25 cellular contexts compared by ENCODE assay signal in genomic region chr3:73812054-73812453, GRCh38.
A peak's percentile ranks its signal among the peaks of the same experiment; 100 is the strongest.
DNase-seq lines count a peak whose midpoint lies in the region; ATAC-seq, FAIRE-seq and TF ChIP-seq lines count a peak whose summit lies in the region.
"Had no signal": no experiment of that assay in that cellular context is flagged by ENCODE, and none has a peak within 500 bp of the region (broad histone marks: within the 10 kb centered on the region; RNA-seq: fewer than 3 reads in every experiment).

No MANE protein-coding gene starts in this region.

- CTCF ChIA-PET in A549 (lab: Yijun Ruan, JAX), result no interaction called here
- CTCF ChIA-PET in IMR-90 (lab: Yijun Ruan, JAX), result interaction anchor here (1.0 kb wide), 1 partner anchor 9 kb away, joined by 4 read pairs; no protein-coding TSS in a partner anchor
- CTCF ChIA-PET in K562 (lab: Yijun Ruan, JAX; ENCODE audit: low intra/inter-chr PET ratio), result no interaction called here

- H2AK5ac ChIP-seq in IMR-90 (ENCODE audit: low read depth, low read length), result no peak overlapping the region

- H3K4ac ChIP-seq in IMR-90 (ENCODE audit: low read depth, low read length), result no peak overlapping the region

- H3K4me1 ChIP-seq in A549 (no peaks in the 10 kb centered on the region), IMR-90 (ENCODE audit: control insufficient read depth, insufficient read depth, low read length) (no peaks in the 10 kb centered on the region), K562 (replicated peaks in 1 of 2; ENCODE audit: control insufficient read depth in 2 of 2, insufficient read depth in 2 of 2, low read length in 2 of 2) (no peaks in the 10 kb centered on the region)
- H3K4me1 ChIP-seq: BE2C, BLaER1 had no signal

- H3K4me2 ChIP-seq in A549 (no peak overlapping the region), IMR-90 (ENCODE audit: low read depth, low read length) (no peak overlapping the region), K562 (ENCODE audit: insufficient read depth, low read length) (no peak overlapping the region)
- H3K4me2 ChIP-seq: BLaER1 had no signal

- H3K27ac ChIP-seq in A549 (no peak overlapping the region), IMR-90 (ENCODE audit: insufficient read depth, low read length) (no peak overlapping the region), K562 (ENCODE audit: extremely low read depth, low read depth, low read length) (no peak overlapping the region)
- H3K27ac ChIP-seq: BLaER1 had no signal

- BruUV-seq in IMR-90 (replicated peaks; lab: Mats Ljungman, UMichigan), result no TSS peak
- BruUV-seq in K562 (replicated peaks; lab: Mats Ljungman, UMichigan), result no TSS peak

- H3K36me3 ChIP-seq in IMR-90 (ENCODE audit: control insufficient read depth, insufficient read depth, low read length) (no peaks in the 10 kb centered on the region), K562 (ENCODE audit: control insufficient read depth, insufficient read depth, low read length) (no peaks in the 10 kb centered on the region)
- H3K36me3 ChIP-seq: BE2C, BLaER1 had no signal

- H3K56ac ChIP-seq in IMR-90 (ENCODE audit: extremely low read depth, insufficient read depth, low read length), result no peak overlapping the region

- H4K5ac ChIP-seq in IMR-90 (ENCODE audit: low read depth, low read length), result no peak overlapping the region

- H3K9me1 ChIP-seq in IMR-90 (ENCODE audit: insufficient read depth, low read length), result no peaks in the 10 kb centered on the region
- H3K9me1 ChIP-seq in K562 (ENCODE audit: control insufficient read depth, insufficient read depth, low read length), result no peaks in the 10 kb centered on the region

- POLR2A ChIA-PET in A549 (lab: Yijun Ruan, JAX) (no interaction called here), IMR-90 (lab: Charles Lee; ENCODE audit: unreplicated experiment) (no interaction called here), K562 (lab: Yijun Ruan, JAX) (no interaction called here)

- ATAC-seq in A549 (no peak), IMR-90 (ENCODE audit: low read depth) (no peak), K562 (no peak)
- ATAC-seq: GM12878 had no signal

- DNase-seq in A549 (ENCODE audit: low read depth in 1 of 2, low spot score in 1 of 2), result no peak
- no peak for DNase-seq in IMR-90
- no peak for DNase-seq in K562 (ENCODE audit: extremely low read depth in 1 of 4, low spot score in 3 of 4)
- DNase-seq in NCI-H524 treated with DMSO at 0.1 percent for 48 hours (lab: John Stamatoyannopoulos, UW), result no peak
- DNase-seq in AG08395 (ENCODE audit: low spot score), result no peak
- DNase-seq in hippocampal formation (lab: John Stamatoyannopoulos, UW), result no peak
- DNase-seq: 8988T; BE2C; C1 segment of cervical spinal cord; CD4-positive, alpha-beta memory T cell; CD4-positive, CD25-positive, alpha-beta regulatory T cell; CD8-positive, alpha-beta memory T cell; COR-L47; DMS 273 treated with DMSO at 0.1 percent for 48 hours; DMS153; DMS53; DMS79; DND-41; EL; GDM1 had no signal

- H4K91ac ChIP-seq in IMR-90 (ENCODE audit: insufficient read depth, low read depth, low read length), result no peak overlapping the region

- H2BK20ac ChIP-seq in IMR-90 (ENCODE audit: low read depth, low read length), result no peak overlapping the region

- in situ Hi-C loops in IMR-90 (cut with MboI; ENCODE audit: low sequenced_read_pairs) (no loop called here), K562 (cut with MboI) (no loop called here)

- intact Hi-C loops in IMR-90 (cut with micrococcal nuclease), result no loop called here
- intact Hi-C loops in K562 (cut with micrococcal nuclease), result no loop called here

- no peak for TF ChIP-seq CTCF in A549 (IDR thresholded peaks at IDR 0.05)
- no peak for TF ChIP-seq CTCF in IMR-90 (conservative IDR thresholded peaks at IDR 0.05; ENCODE audit: low read depth, low read length)
- TF ChIP-seq CTCF in K562 (IDR thresholded peaks at IDR 0.05 in 2 of 3, conservative IDR thresholded peaks at IDR 0.05 in 1 of 3; ENCODE audit: insufficient read depth in 2 of 3, low read depth in 1 of 3, low read length in 3 of 3), result no peak

- no peak overlapping the region for H3K14ac ChIP-seq in IMR-90 (replicated peaks; ENCODE audit: low read depth, low read length)

- no peak overlapping the region for H2BK5ac ChIP-seq in IMR-90 (ENCODE audit: low read depth, low read length, poor library complexity, severe bottlenecking)

- TF ChIP-seq EP300 in A549 (IDR thresholded peaks at IDR 0.05) (no peak), K562 (IDR thresholded peaks at IDR 0.05; ENCODE audit: low read length) (no peak)

- no peaks in the 10 kb centered on the region for H3K79me2 ChIP-seq in K562 (ENCODE audit: control insufficient read depth, insufficient read depth, low read length)

- H3K4me3 ChIP-seq in A549 (no peak overlapping the region), IMR-90 (ENCODE audit: insufficient read depth, low read depth, low read length) (no peak overlapping the region), K562 (no peak overlapping the region)
- H3K4me3 ChIP-seq: BLaER1, GM12878 had no signal

- H3K27me3 ChIP-seq in IMR-90 (ENCODE audit: control insufficient read depth, insufficient read depth, low read length) (no peaks in the 10 kb centered on the region), K562 (ENCODE audit: control insufficient read depth in 2 of 2, insufficient read depth in 2 of 2, low read length in 2 of 2) (no peaks in the 10 kb centered on the region)
- H3K27me3 ChIP-seq: BE2C, BLaER1 had no signal

- H3K9ac ChIP-seq in IMR-90 (ENCODE audit: low read depth, low read length) (no peak overlapping the region), K562 (ENCODE audit: insufficient read depth in 1 of 2, low read depth in 2 of 2, low read length in 2 of 2) (no peak overlapping the region)
- H3K9ac ChIP-seq: BLaER1 had no signal

- H3K18ac ChIP-seq in IMR-90 (ENCODE audit: low read depth, low read length), result no peak overlapping the region

- H2BK15ac ChIP-seq in IMR-90 (ENCODE audit: low read depth, low read length), result no peak overlapping the region

- H3K23ac ChIP-seq in IMR-90 (ENCODE audit: low read depth, low read length), result no peak overlapping the region

- dilution Hi-C loops in IMR-90 (cut with HindIII; ENCODE audit: low sequenced_read_pairs, unreplicated experiment), result no loop called here

- H2BK120ac ChIP-seq in IMR-90 (ENCODE audit: low read depth, low read length), result no peak overlapping the region

- WGBS in A549 (ENCODE audit: missing lambda C conversion rate), result 2% methylated on average over 3 of the region's 3 CpGs
- no CpG with 5 or more reads among the region's 3 CpGs for WGBS in IMR-90 (ENCODE audit: extremely low coverage in 2 of 2, insufficient read length in 1 of 2), 2 experiments
- WGBS in K562 (ENCODE audit: insufficient coverage, low coverage, missing lambda C conversion rate), result 0% methylated on average over 3 of the region's 3 CpGs

- H3K9me3 ChIP-seq in A549 (no peaks in the 10 kb centered on the region; the same call in 2 of the 3 replicates), IMR-90 (ENCODE audit: control insufficient read depth, insufficient read depth, low read length) (no peaks in the 10 kb centered on the region), K562 (replicated peaks; ENCODE audit: control insufficient read depth, insufficient read depth, low read depth, low read length) (no peaks in the 10 kb centered on the region)
- H3K9me3 ChIP-seq: BE2C had no signal

- H3K79me1 ChIP-seq in IMR-90 (ENCODE audit: low read depth in 1 of 2, low read length in 2 of 2), result no peaks in the 10 kb centered on the region

- TF ChIP-seq POLR2A in A549 (IDR thresholded peaks at IDR 0.05; ENCODE audit: low read length), result no peak
- TF ChIP-seq POLR2A in IMR-90 (IDR thresholded peaks at IDR 0.05; ENCODE audit: low read depth, low read length), result no peak
- TF ChIP-seq POLR2A in K562 (conservative IDR thresholded peaks at IDR 0.05), result no peak

- no peak overlapping the region for H2AK9ac ChIP-seq in IMR-90 (replicated peaks; ENCODE audit: low read depth, low read length, poor library complexity)

- no peak for TF ChIP-seq RAD21 in A549 (conservative IDR thresholded peaks at IDR 0.05 in 1 of 2, IDR thresholded peaks at IDR 0.05 in 1 of 2)
- TF ChIP-seq RAD21 in IMR-90 (IDR thresholded peaks at IDR 0.05; ENCODE audit: low read length), result no peak
- TF ChIP-seq RAD21 in K562 (CRISPR knock-in tag; conservative IDR thresholded peaks at IDR 0.05 in 1 of 2, IDR thresholded peaks at IDR 0.05 in 1 of 2), result no peak

- FAIRE-seq in A549 (lab: Jason Lieb, UNC) (no peak), K562 (lab: Jason Lieb, UNC) (no peak)
- FAIRE-seq: A204.1, GM12878, GM12892, GM18507 had no signal

- no peak overlapping the region for H2AFZ ChIP-seq in IMR-90 (replicated peaks; ENCODE audit: low read length, poor library complexity)
- no peak overlapping the region for H2AFZ ChIP-seq in K562 (ENCODE audit: low read depth, low read length)

- no peak overlapping the region for H4K8ac ChIP-seq in IMR-90 (ENCODE audit: low read depth in 2 of 2, low read length in 2 of 2)

- H4K20me1 ChIP-seq in IMR-90 (ENCODE audit: insufficient read depth, low read length) (no peaks in the 10 kb centered on the region), K562 (replicated peaks; ENCODE audit: control insufficient read depth, insufficient read depth, low read length) (no peaks in the 10 kb centered on the region)
- H4K20me1 ChIP-seq: BLaER1 had no signal

TF ChIP-seq in A549, 52 proteins besides CTCF, POLR2A, EP300 and RAD21:
- no peak for TF ChIP-seq ZC3H11A (IDR thresholded peaks at IDR 0.05)
- TF ChIP-seq MAFK (IDR thresholded peaks at IDR 0.05; ENCODE audit: partially characterized antibody), result peak; percentile 96
- no peak for TF ChIP-seq EHMT2 (IDR thresholded peaks at IDR 0.05; ENCODE audit: low read depth)
- TF ChIP-seq HOXB5 (CRISPR knock-in tag; IDR thresholded peaks at IDR 0.05), result no peak
- no peak for TF ChIP-seq CBX2 (IDR thresholded peaks at IDR 0.05; ENCODE audit: borderline replicate concordance, low read depth)

TF ChIP-seq in IMR-90, 13 proteins besides CTCF, POLR2A, EP300 and RAD21 (continues in another document):
- no peak for TF ChIP-seq FOS (IDR thresholded peaks at IDR 0.05; ENCODE audit: low read depth, low read length)
- TF ChIP-seq MAFK (IDR thresholded peaks at IDR 0.05; ENCODE audit: low read depth, low read length), result peak; percentile 99
- TF ChIP-seq NFE2L2 (IDR thresholded peaks at IDR 0.05; ENCODE audit: low read depth, low read length), result no peak
- no peak for TF ChIP-seq RCOR1 (IDR thresholded peaks at IDR 0.05; ENCODE audit: insufficient replicate concordance, low read length)
- TF ChIP-seq RFX5 (IDR thresholded peaks at IDR 0.05; ENCODE audit: low read depth, low read length), result no peak
- TF ChIP-seq MAZ (IDR thresholded peaks at IDR 0.05; ENCODE audit: borderline replicate concordance, low read depth, low read length), result no peak
- no peak for TF ChIP-seq BHLHE40 (IDR thresholded peaks at IDR 0.05; ENCODE audit: low read depth, low read length)

TF ChIP-seq in K562, 482 proteins besides CTCF, POLR2A, EP300 and RAD21:
- TF ChIP-seq MAFF (IDR thresholded peaks at IDR 0.05; ENCODE audit: low read length) (peak; percentile 90), C11orf30 (IDR thresholded peaks at IDR 0.05; ENCODE audit: low read depth) (peak; percentile 67), MAFK (IDR thresholded peaks at IDR 0.05; ENCODE audit: low read length) (peak; percentile 92), MAFG (tag; conservative IDR thresholded peaks at IDR 0.05) (peak; percentile 78), ZNF316 (IDR thresholded peaks at IDR 0.05) (peak; percentile 78), ZSCAN29 (IDR thresholded peaks at IDR 0.05) (no peak)

Comparison
In these comparisons a context has a peak if more than half of its experiments do, and no peak if none do; other contexts are left out.
1. Of the 35 proteins assayed by ChIP-seq in both K562 and A549: peak only in K562: none; only in A549: none; in both: MAFK; in neither: 34.